20 cellular contexts compared by ENCODE assay signal in the genomic region with DNA sequence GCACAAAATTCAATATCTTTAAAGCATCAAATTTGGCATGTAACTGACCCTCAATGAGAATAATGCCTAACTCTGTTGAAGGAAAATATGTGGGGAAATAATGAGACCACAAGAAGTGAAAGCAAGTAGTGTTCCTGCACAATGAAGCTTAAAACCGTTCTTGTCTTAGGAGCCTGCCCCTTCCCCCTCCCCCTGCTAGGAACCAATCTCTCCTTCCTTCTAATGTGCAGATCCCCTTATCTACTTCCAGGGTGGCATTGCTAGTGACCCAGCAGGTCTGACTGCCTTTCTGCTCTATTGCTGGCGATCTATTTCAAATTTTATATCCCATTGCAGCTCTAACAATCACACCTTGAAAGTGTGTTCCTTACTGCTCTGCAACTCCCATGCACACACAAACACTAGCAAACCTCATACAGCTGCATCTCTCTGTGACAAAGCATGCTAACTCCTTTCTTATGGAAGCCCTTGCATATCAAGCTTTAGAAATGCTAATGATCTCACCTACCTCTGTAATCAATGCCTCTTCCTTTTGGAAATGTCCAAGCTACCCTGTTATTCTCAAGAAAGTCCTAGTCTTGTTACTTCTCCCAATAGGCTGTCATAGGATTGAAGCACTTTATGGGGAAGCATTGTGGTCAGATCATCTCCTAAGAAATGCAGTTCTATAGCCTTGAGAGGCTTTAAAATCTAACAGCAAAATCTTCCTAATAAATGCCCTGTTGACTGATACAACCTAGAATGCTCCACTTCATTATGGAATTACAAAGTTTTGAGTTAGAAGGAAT. TPM values are rescaled to one million over a fixed set of nuclear protein-coding genes. Genes with fewer than 3 reads are reported as not detected.
DNase-seq lines count a peak whose midpoint lies in the region; ATAC-seq and TF ChIP-seq lines count a peak whose summit lies in the region.
"Had no signal": no experiment of that assay in that cellular context is flagged by ENCODE, and none has a peak within 500 bp of the region (broad histone marks: within the 10 kb centered on the region; RNA-seq: fewer than 3 reads in every experiment).

No MANE protein-coding gene starts in this region.

- TF ChIP-seq POLR2A in stomach (IDR thresholded peaks at IDR 0.05), result no peak

- H3K9me3 Mint-ChIP-seq in WTC11, result no peaks in the 10 kb centered on the region
- H3K9me3 Mint-ChIP-seq: activated T-helper 2 cell treated with anti-CD3 and anti-CD28 coated beads, Interferon-gamma antibody, Interleukin-2, Interleukin-4, amounts not matched to agents 10 μg/mL and 5 μg/mL and 100 μg/mL, durations not matched to agents 14 hours and 24 hours and 36 hours; T-helper 1 cell treated with Interleukin-12 subunit alpha and Interleukin-12 subunit beta and Interleukin-4 antibody, amounts not matched to agents 30 μg/mL and 1 μg/mL, for 36 hours had no signal

- POLR2A ChIA-PET in WTC11 (lab: Charles Lee), result interaction anchor here (1.3 to 3.6 kb wide), 4 partner anchors 18 to 32 kb away, joined by 3 to 19 read pairs (median 10); partner anchors contain the start of gene BCL9

- no peak for TF ChIP-seq EP300 in stomach (IDR thresholded peaks at IDR 0.05)

- peak overlapping the region; percentile 56 for H3K4me3 ChIP-seq in HUES48 (ENCODE audit: low read depth, low read length)
- H3K4me3 ChIP-seq in stomach, result no peak overlapping the region
- H3K4me3 ChIP-seq: testis had no signal

- H3K9me3 ChIP-seq in HUES48 (ENCODE audit: control insufficient read depth, insufficient read depth, low read length) (no peaks in the 10 kb centered on the region), stomach (no peaks in the 10 kb centered on the region)
- H3K9me3 ChIP-seq: BE2C, testis had no signal

- peaks cover 78% of the 10 kb centered on the region for H3K4me1 Mint-ChIP-seq in WTC11

- peaks cover 8% of the 10 kb centered on the region for H3K36me3 Mint-ChIP-seq in WTC11
- H3K36me3 Mint-ChIP-seq: activated CD8-positive, alpha-beta memory T cell treated with anti-CD3 and anti-CD28 coated beads, Interleukin-2, amount 10 ng/mL, durations not matched to agents 7 days and 5 days had no signal

- peak overlapping the region; percentile 99 for H3K27ac Mint-ChIP-seq in WTC11
- H3K27ac Mint-ChIP-seq: activated CD8-positive, alpha-beta memory T cell treated with anti-CD3 and anti-CD28 coated beads, Interleukin-2, amount 10 ng/mL, durations not matched to agents 7 days and 5 days; activated T-helper 2 cell treated with anti-CD3 and anti-CD28 coated beads, Interferon-gamma antibody, Interleukin-2, Interleukin-4, amounts not matched to agents 10 μg/mL and 5 μg/mL and 100 μg/mL, durations not matched to agents 14 hours and 24 hours and 36 hours; T-helper 1 cell treated with Interleukin-12 subunit alpha and Interleukin-12 subunit beta and Interleukin-4 antibody, amounts not matched to agents 30 μg/mL and 1 μg/mL, for 36 hours had no signal

- H3K4me1 ChIP-seq in HUES48 (ENCODE audit: control insufficient read depth, insufficient read depth, low read length) (peaks cover 47% of the 10 kb centered on the region), stomach (peaks cover 0 to 16% (median 4%) of the 10 kb centered on the region in 4 donors)
- H3K4me1 ChIP-seq: BE2C, testis had no signal

- peak overlapping the region; percentile 74 for H3K9ac ChIP-seq in HUES48 (ENCODE audit: low read depth, low read length)

- peak overlapping the region; percentile 97 for H3K27ac ChIP-seq in HUES48 (ENCODE audit: low read depth, low read length)
- peak overlapping the region in 2 of 5 donors; percentile 5 to 10 for H3K27ac ChIP-seq in stomach
- H3K27ac ChIP-seq: testis had no signal

- H3K4me3 Mint-ChIP-seq in WTC11, result peak overlapping the region; percentile 66
- H3K4me3 Mint-ChIP-seq: activated CD8-positive, alpha-beta memory T cell treated with anti-CD3 and anti-CD28 coated beads, Interleukin-2, amount 10 ng/mL, durations not matched to agents 7 days and 5 days; T-helper 1 cell treated with Interleukin-12 subunit alpha and Interleukin-12 subunit beta and Interleukin-4 antibody, amounts not matched to agents 30 μg/mL and 1 μg/mL, for 36 hours had no signal

- H3K27me3 Mint-ChIP-seq in WTC11 (ENCODE audit: low read depth), result no peaks in the 10 kb centered on the region

- TF ChIP-seq CTCF in WTC11 (IDR thresholded peaks at IDR 0.05) (no peak), stomach (IDR thresholded peaks at IDR 0.05) (no peak)

- DNase-seq in WTC11 (ENCODE audit: low spot score), result no peak
- peak; percentile 44 for DNase-seq in iPS-NIHi11 (ENCODE audit: low spot score)
- DNase-seq in stomach, result peak; percentile 71
- no peak for DNase-seq in SHP77 (lab: John Stamatoyannopoulos, UW)
- no peak for DNase-seq in NOMO-1 treated with dmso at 0.1 percent for 144 hours (lab: John Stamatoyannopoulos, UW; ENCODE audit: unreplicated experiment)
- no peak for DNase-seq in activated CD4-positive, alpha-beta T cell treated with anti-CD3 and anti-CD28 coated beads for 48 hours
- DNase-seq: activated CD4-positive, alpha-beta T cell treated with anti-CD3 and anti-CD28 coated beads for 1 hour; activated CD8-positive, alpha-beta memory T cell treated with anti-CD3 and anti-CD28 coated beads, Interleukin-2, amount 10 ng/mL, durations not matched to agents 7 days and 5 days; BE2C; DMS 273 treated with DMSO at 0.1 percent for 48 hours; HCEC 1CT; hypothalamus; NCI-H1417 treated with DMSO at 0.1 percent for 48 hours; NCI-H345; NK-92 treated with Interleukin-12 subunit alpha and Interleukin-12 subunit beta, amount 100 ng/mL, for 24 hours; small intestine; testis had no signal

- peak; percentile 95 for ATAC-seq in WTC11
- ATAC-seq: activated CD8-positive, alpha-beta memory T cell treated with anti-CD3 and anti-CD28 coated beads, Interleukin-2, amount 10 ng/mL, durations not matched to agents 7 days and 5 days had no signal

- 16 to 53% (median 28%) methylated on average over 2 of the region's 2 CpGs for WGBS in stomach, 5 donors

- no peaks in the 10 kb centered on the region for H3K27me3 ChIP-seq in HUES48 (ENCODE audit: control insufficient read depth, insufficient read depth, low read length)
- H3K27me3 ChIP-seq in stomach, result no peaks in the 10 kb centered on the region
- H3K27me3 ChIP-seq: BE2C, testis had no signal

- intact Hi-C loops in stomach (cut with DNase I; ENCODE audit: low total_unique reads), result no loop called here

- H3K36me3 ChIP-seq in HUES48 (ENCODE audit: control insufficient read depth, insufficient read depth, low read length), result no peaks in the 10 kb centered on the region
- no peaks in the 10 kb centered on the region for H3K36me3 ChIP-seq in stomach
- H3K36me3 ChIP-seq: BE2C had no signal

- CTCF ChIA-PET in WTC11 (lab: Charles Lee), result interaction anchor here (0.7 to 1.5 kb wide), 6 partner anchors 13 to 72 kb away, joined by 3 to 7 read pairs (median 4); partner anchors contain the start of gene BCL9

TF ChIP-seq in WTC11, 78 proteins besides CTCF, POLR2A, EP300 and RAD21:
- TF ChIP-seq ETV6 (CRISPR knock-in tag; IDR thresholded peaks at IDR 0.05) (0 out of 2 replicates have a peak, but pooled peaks have one; percentile 40), E2F5 (CRISPR knock-in tag; IDR thresholded peaks at IDR 0.05) (no peak), SP1 (CRISPR knock-in tag; conservative IDR thresholded peaks at IDR 0.05) (peak; percentile 38; the same call in 1 of the 2 replicates), OVOL2 (CRISPR knock-in tag; IDR thresholded peaks at IDR 0.05; ENCODE audit: borderline replicate concordance) (no peak), ZNF232 (CRISPR knock-in tag; IDR thresholded peaks at IDR 0.05) (0 out of 2 replicates have a peak, but pooled peaks have one; percentile 22)
- TF ChIP-seq, protein P1, sequence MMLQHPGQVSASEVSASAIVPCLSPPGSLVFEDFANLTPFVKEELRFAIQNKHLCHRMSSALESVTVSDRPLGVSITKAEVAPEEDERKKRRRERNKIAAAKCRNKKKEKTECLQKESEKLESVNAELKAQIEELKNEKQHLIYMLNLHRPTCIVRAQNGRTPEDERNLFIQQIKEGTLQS (CRISPR knock-in tag; conservative IDR thresholded peaks at IDR 0.05), result no peak
- TF ChIP-seq, protein P2, sequence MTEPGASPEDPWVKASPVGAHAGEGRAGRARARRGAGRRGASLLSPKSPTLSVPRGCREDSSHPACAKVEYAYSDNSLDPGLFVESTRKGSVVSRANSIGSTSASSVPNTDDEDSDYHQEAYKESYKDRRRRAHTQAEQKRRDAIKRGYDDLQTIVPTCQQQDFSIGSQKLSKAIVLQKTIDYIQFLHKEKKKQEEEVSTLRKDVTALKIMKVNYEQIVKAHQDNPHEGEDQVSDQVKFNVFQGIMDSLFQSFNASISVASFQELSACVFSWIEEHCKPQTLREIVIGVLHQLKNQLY (CRISPR knock-in tag; IDR thresholded peaks at IDR 0.05), result no peak
- TF ChIP-seq, protein P3, sequence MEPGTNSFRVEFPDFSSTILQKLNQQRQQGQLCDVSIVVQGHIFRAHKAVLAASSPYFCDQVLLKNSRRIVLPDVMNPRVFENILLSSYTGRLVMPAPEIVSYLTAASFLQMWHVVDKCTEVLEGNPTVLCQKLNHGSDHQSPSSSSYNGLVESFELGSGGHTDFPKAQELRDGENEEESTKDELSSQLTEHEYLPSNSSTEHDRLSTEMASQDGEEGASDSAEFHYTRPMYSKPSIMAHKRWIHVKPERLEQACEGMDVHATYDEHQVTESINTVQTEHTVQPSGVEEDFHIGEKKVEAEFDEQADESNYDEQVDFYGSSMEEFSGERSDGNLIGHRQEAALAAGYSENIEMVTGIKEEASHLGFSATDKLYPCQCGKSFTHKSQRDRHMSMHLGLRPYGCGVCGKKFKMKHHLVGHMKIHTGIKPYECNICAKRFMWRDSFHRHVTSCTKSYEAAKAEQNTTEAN (CRISPR knock-in tag; IDR thresholded peaks at IDR 0.05), result peak; percentile 91; the same call in 1 of the 2 replicates
TF ChIP-seq in WTC11: peak in this region for 4.

RNA-seq across cellular contexts. Expression of gene BCL9, which starts 26.5 kb away (rescaled TPM):
- total RNA-seq in WTC11 (2021) (55.5 to 60.3 TPM (median 59.5 TPM) in 3 replicates), stomach (10 to 100 TPM in 1 of 5 donors, 1 to 10 TPM in 4; 1.4 to 47.5 (median 5.5) TPM)
- polyA plus RNA-seq in stomach, result 1 to 10 TPM; 3.3 to 6.9 (median 4.4) TPM

Comparison
In these comparisons a context has a peak if more than half of its experiments do, and no peak if none do; other contexts are left out.
1. DNase-seq: peak in iPS-NIHi11 (single experiment) and stomach (single experiment); none in WTC11 (single experiment), SHP77 (0 of 2), NOMO-1 treated with dmso at 0.1 percent for 144 hours (single experiment) and activated CD4-positive, alpha-beta T cell treated with anti-CD3 and anti-CD28 coated beads for 48 hours (single experiment).